1 cellular context compared by ENCODE assay signal in the genomic region with DNA sequence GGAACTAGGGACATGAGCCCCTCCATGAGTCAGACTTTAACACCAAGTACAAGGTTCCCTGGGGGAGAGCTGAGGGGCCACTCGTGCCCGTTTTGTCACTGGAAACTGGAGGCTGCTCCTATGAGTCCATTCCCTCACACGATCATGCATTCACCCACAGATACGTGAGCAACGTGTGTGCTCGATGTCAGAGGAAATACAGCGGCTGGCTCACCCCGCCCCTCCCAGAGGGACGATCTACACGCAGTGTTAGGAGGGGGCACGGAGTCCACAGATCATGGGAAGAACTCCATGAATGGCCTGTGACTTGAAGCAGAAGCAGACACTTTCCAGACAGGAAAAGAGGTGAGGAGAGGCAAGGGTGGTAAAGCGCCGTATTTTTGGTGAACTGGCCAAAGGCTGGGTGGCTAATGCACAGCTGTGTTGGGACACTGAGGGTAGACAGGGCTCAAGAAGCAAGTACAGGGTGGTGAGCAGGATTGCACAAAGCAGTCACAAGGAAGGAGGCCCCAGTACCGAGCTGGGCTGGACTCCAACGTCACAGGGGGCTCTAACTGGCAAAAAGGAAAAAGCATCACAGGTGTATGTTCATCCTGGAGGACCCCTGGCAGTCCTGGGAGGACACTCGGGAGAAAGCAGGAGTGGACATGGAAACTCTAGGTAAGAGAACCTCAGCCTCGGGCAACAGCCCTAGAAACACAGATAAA.
TF ChIP-seq lines count a peak whose summit lies in the region.

No MANE protein-coding gene starts in this region.

TF ChIP-seq in HepG2, 621 proteins besides CTCF, POLR2A, EP300 and RAD21 (continued from another document and continues in another):
- TF ChIP-seq, protein P1, sequence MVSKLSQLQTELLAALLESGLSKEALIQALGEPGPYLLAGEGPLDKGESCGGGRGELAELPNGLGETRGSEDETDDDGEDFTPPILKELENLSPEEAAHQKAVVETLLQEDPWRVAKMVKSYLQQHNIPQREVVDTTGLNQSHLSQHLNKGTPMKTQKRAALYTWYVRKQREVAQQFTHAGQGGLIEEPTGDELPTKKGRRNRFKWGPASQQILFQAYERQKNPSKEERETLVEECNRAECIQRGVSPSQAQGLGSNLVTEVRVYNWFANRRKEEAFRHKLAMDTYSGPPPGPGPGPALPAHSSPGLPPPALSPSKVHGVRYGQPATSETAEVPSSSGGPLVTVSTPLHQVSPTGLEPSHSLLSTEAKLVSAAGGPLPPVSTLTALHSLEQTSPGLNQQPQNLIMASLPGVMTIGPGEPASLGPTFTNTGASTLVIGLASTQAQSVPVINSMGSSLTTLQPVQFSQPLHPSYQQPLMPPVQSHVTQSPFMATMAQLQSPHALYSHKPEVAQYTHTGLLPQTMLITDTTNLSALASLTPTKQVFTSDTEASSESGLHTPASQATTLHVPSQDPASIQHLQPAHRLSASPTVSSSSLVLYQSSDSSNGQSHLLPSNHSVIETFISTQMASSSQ (IDR thresholded peaks at IDR 0.05; ENCODE audit: low read depth): no peak; the same call in 1 of the 2 replicates
- TF ChIP-seq, protein P1 (CRISPR knock-in tag; IDR thresholded peaks at IDR 0.05; ENCODE audit: borderline replicate concordance): no peak
- TF ChIP-seq SRY (CRISPR knock-in tag; IDR thresholded peaks at IDR 0.05) (peak; percentile 64; the same call in 1 of the 2 replicates), ZBTB38 (CRISPR knock-in tag; IDR thresholded peaks at IDR 0.05) (peak; percentile 89), GFI1 (CRISPR knock-in tag; IDR thresholded peaks at IDR 0.05; ENCODE audit: borderline replicate concordance) (no peak), ZNF446 (CRISPR knock-in tag; IDR thresholded peaks at IDR 0.05) (no peak; the same call in 1 of the 2 replicates), ZNF263 (CRISPR knock-in tag; IDR thresholded peaks at IDR 0.05) (0 out of 2 replicates have a peak, but pooled peaks have one; percentile 11), HNRNPL (IDR thresholded peaks at IDR 0.05; ENCODE audit: low read depth, low read length) (no peak), ZNF552 (CRISPR knock-in tag; IDR thresholded peaks at IDR 0.05; ENCODE audit: borderline replicate concordance) (no peak), SRF (IDR thresholded peaks at IDR 0.05; ENCODE audit: low read depth, low read length) (no peak), KAT7 (CRISPR knock-in tag; IDR thresholded peaks at IDR 0.05; ENCODE audit: borderline replicate concordance) (no peak; the same call in 1 of the 2 replicates), TEAD2 (CRISPR knock-in tag; IDR thresholded peaks at IDR 0.05) (no peak), ZNF350 (CRISPR knock-in tag; IDR thresholded peaks at IDR 0.05; ENCODE audit: borderline replicate concordance, low read depth) (no peak), ZNF562 (CRISPR knock-in tag; IDR thresholded peaks at IDR 0.05; ENCODE audit: borderline replicate concordance) (no peak), SMARCC2 (IDR thresholded peaks at IDR 0.05) (no peak), TARDBP (CRISPR knock-in tag; IDR thresholded peaks at IDR 0.05) (0 out of 2 replicates have a peak, but pooled peaks have one; percentile 20), CBFB (CRISPR knock-in tag; IDR thresholded peaks at IDR 0.05) (no peak), ZNF383 (CRISPR knock-in tag; IDR thresholded peaks at IDR 0.05; ENCODE audit: borderline replicate concordance) (no peak), IRF2 (CRISPR knock-in tag; IDR thresholded peaks at IDR 0.05) (peak; percentile 61; the same call in 1 of the 2 replicates), NPAS2 (CRISPR knock-in tag; IDR thresholded peaks at IDR 0.05; ENCODE audit: borderline replicate concordance) (no peak), ZNF746 (CRISPR knock-in tag; IDR thresholded peaks at IDR 0.05) (peak; percentile 65; the same call in 1 of the 2 replicates), ZNF335 (CRISPR knock-in tag; IDR thresholded peaks at IDR 0.05) (no peak), ZNF660 (CRISPR knock-in tag; IDR thresholded peaks at IDR 0.05; ENCODE audit: borderline replicate concordance, low read depth) (no peak), NCOA2 (CRISPR knock-in tag; IDR thresholded peaks at IDR 0.05) (no peak), ZNF724P (CRISPR knock-in tag; IDR thresholded peaks at IDR 0.05; ENCODE audit: borderline replicate concordance) (no peak), ZNF570 (CRISPR knock-in tag; IDR thresholded peaks at IDR 0.05; ENCODE audit: borderline replicate concordance) (no peak), KAT2B (IDR thresholded peaks at IDR 0.05; ENCODE audit: borderline replicate concordance, low read depth, low read length) (no peak), HNRNPLL (IDR thresholded peaks at IDR 0.05; ENCODE audit: low read depth, low read length, poor library complexity, severe bottlenecking) (no peak), ZFP90 (CRISPR knock-in tag; IDR thresholded peaks at IDR 0.05; ENCODE audit: borderline replicate concordance) (0 out of 2 replicates have a peak, but pooled peaks have one; percentile 65), ZMYM4 (CRISPR knock-in tag; IDR thresholded peaks at IDR 0.05) (no peak; the same call in 1 of the 2 replicates), TP53 (CRISPR knock-in tag; conservative IDR thresholded peaks at IDR 0.05) (no peak), ZNF781 (CRISPR knock-in tag; IDR thresholded peaks at IDR 0.05; ENCODE audit: borderline replicate concordance, not compliant biosample characterization) (no peak)
- TF ChIP-seq, protein P2, sequence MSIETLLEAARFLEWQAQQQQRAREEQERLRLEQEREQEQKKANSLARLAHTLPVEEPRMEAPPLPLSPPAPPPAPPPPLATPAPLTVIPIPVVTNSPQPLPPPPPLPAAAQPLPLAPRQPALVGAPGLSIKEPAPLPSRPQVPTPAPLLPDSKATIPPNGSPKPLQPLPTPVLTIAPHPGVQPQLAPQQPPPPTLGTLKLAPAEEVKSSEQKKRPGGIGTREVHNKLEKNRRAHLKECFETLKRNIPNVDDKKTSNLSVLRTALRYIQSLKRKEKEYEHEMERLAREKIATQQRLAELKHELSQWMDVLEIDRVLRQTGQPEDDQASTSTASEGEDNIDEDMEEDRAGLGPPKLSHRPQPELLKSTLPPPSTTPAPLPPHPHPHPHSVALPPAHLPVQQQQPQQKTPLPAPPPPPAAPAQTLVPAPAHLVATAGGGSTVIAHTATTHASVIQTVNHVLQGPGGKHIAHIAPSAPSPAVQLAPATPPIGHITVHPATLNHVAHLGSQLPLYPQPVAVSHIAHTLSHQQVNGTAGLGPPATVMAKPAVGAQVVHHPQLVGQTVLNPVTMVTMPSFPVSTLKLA (IDR thresholded peaks at IDR 0.05): no peak
- TF ChIP-seq, protein P3, sequence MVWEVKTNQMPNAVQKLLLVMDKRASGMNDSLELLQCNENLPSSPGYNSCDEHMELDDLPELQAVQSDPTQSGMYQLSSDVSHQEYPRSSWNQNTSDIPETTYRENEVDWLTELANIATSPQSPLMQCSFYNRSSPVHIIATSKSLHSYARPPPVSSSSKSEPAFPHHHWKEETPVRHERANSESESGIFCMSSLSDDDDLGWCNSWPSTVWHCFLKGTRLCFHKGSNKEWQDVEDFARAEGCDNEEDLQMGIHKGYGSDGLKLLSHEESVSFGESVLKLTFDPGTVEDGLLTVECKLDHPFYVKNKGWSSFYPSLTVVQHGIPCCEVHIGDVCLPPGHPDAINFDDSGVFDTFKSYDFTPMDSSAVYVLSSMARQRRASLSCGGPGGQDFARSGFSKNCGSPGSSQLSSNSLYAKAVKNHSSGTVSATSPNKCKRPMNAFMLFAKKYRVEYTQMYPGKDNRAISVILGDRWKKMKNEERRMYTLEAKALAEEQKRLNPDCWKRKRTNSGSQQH (CRISPR knock-in tag; IDR thresholded peaks at IDR 0.05; ENCODE audit: low read depth): no peak
- TF ChIP-seq, protein P4, sequence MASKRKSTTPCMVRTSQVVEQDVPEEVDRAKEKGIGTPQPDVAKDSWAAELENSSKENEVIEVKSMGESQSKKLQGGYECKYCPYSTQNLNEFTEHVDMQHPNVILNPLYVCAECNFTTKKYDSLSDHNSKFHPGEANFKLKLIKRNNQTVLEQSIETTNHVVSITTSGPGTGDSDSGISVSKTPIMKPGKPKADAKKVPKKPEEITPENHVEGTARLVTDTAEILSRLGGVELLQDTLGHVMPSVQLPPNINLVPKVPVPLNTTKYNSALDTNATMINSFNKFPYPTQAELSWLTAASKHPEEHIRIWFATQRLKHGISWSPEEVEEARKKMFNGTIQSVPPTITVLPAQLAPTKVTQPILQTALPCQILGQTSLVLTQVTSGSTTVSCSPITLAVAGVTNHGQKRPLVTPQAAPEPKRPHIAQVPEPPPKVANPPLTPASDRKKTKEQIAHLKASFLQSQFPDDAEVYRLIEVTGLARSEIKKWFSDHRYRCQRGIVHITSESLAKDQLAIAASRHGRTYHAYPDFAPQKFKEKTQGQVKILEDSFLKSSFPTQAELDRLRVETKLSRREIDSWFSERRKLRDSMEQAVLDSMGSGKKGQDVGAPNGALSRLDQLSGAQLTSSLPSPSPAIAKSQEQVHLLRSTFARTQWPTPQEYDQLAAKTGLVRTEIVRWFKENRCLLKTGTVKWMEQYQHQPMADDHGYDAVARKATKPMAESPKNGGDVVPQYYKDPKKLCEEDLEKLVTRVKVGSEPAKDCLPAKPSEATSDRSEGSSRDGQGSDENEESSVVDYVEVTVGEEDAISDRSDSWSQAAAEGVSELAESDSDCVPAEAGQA (IDR thresholded peaks at IDR 0.05; ENCODE audit: low read depth): peak; percentile 76
- TF ChIP-seq, protein P4 (CRISPR knock-in tag; IDR thresholded peaks at IDR 0.05; ENCODE audit: borderline replicate concordance): no peak
- TF ChIP-seq, protein P5, sequence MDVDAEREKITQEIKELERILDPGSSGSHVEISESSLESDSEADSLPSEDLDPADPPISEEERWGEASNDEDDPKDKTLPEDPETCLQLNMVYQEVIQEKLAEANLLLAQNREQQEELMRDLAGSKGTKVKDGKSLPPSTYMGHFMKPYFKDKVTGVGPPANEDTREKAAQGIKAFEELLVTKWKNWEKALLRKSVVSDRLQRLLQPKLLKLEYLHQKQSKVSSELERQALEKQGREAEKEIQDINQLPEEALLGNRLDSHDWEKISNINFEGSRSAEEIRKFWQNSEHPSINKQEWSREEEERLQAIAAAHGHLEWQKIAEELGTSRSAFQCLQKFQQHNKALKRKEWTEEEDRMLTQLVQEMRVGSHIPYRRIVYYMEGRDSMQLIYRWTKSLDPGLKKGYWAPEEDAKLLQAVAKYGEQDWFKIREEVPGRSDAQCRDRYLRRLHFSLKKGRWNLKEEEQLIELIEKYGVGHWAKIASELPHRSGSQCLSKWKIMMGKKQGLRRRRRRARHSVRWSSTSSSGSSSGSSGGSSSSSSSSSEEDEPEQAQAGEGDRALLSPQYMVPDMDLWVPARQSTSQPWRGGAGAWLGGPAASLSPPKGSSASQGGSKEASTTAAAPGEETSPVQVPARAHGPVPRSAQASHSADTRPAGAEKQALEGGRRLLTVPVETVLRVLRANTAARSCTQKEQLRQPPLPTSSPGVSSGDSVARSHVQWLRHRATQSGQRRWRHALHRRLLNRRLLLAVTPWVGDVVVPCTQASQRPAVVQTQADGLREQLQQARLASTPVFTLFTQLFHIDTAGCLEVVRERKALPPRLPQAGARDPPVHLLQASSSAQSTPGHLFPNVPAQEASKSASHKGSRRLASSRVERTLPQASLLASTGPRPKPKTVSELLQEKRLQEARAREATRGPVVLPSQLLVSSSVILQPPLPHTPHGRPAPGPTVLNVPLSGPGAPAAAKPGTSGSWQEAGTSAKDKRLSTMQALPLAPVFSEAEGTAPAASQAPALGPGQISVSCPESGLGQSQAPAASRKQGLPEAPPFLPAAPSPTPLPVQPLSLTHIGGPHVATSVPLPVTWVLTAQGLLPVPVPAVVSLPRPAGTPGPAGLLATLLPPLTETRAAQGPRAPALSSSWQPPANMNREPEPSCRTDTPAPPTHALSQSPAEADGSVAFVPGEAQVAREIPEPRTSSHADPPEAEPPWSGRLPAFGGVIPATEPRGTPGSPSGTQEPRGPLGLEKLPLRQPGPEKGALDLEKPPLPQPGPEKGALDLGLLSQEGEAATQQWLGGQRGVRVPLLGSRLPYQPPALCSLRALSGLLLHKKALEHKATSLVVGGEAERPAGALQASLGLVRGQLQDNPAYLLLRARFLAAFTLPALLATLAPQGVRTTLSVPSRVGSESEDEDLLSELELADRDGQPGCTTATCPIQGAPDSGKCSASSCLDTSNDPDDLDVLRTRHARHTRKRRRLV (CRISPR knock-in tag; IDR thresholded peaks at IDR 0.05): no peak
- TF ChIP-seq, protein P6, sequence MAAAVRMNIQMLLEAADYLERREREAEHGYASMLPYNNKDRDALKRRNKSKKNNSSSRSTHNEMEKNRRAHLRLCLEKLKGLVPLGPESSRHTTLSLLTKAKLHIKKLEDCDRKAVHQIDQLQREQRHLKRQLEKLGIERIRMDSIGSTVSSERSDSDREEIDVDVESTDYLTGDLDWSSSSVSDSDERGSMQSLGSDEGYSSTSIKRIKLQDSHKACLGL (CRISPR knock-in tag; IDR thresholded peaks at IDR 0.05): no peak
